ENCODE assay signal across 8 cellular contexts in genomic region chr12:93419388-93420034, GRCh38.
DNase-seq lines count a peak whose midpoint lies in the region; ATAC-seq and TF ChIP-seq lines count a peak whose summit lies in the region.

No MANE protein-coding gene starts in this region.

- DNase-seq in DND-41 (no peak), RWPE1 (ENCODE audit: low spot score) (peak; percentile 42), epithelial cell of esophagus (ENCODE audit: low read depth) (peak; percentile 58), nephron progenitor cell (no peak)

- H4K20me1 ChIP-seq in DND-41 (ENCODE audit: insufficient read depth, low read length): peaks cover 90% of the 10 kb centered on the region

- no peaks in the 10 kb centered on the region; the same call in 1 of the 2 replicates for H3K4me1 ChIP-seq in DND-41 (ENCODE audit: insufficient read depth, low read length)

- H3K9me3 Mint-ChIP-seq in nephron progenitor cell: no peaks in the 10 kb centered on the region

- no peak overlapping the region for H3K27ac Mint-ChIP-seq in nephron progenitor cell

- ATAC-seq in DND-41 (ENCODE audit: insufficient read depth, low read depth) (peak; percentile 84), HG03439 (IDR thresholded peaks at IDR 0.05; ENCODE audit: unreplicated experiment) (peak; percentile 41), GM19467 (IDR thresholded peaks at IDR 0.05; ENCODE audit: unreplicated experiment) (no peak), GM21360 (IDR thresholded peaks at IDR 0.05; ENCODE audit: unreplicated experiment) (no peak), GM19395 (IDR thresholded peaks at IDR 0.05; ENCODE audit: unreplicated experiment) (no peak)

- H3K4me2 ChIP-seq in DND-41 (ENCODE audit: insufficient read depth, low read length): no peak overlapping the region

- no peak overlapping the region for H2AFZ ChIP-seq in DND-41 (ENCODE audit: low read depth, low read length)

- peaks cover 100% of the 10 kb centered on the region for H3K79me2 ChIP-seq in DND-41 (ENCODE audit: insufficient read depth, low read length)

- peaks cover 30% of the 10 kb centered on the region for H3K4me1 Mint-ChIP-seq in nephron progenitor cell

- no peak overlapping the region for H3K27ac ChIP-seq in DND-41 (ENCODE audit: low read length)
- H3K27ac ChIP-seq in RWPE1: no peak overlapping the region

- CTCF ChIA-PET in RWPE1 (lab: Yijun Ruan, JAX): interaction anchor here (0.5 to 1.3 kb wide), 18 partner anchors 9 to 635 kb away, joined by 3 to 13 read pairs (median 4); no protein-coding TSS in a partner anchor

- no peak overlapping the region for H3K9ac ChIP-seq in DND-41 (ENCODE audit: low read depth, low read length)

- H3K4me3 ChIP-seq in DND-41 (ENCODE audit: low read depth in 1 of 2, low read length in 2 of 2): no peak overlapping the region
- no peak overlapping the region for H3K4me3 ChIP-seq in epithelial cell of esophagus (ENCODE audit: low read length)

- POLR2A ChIA-PET in RWPE1 (lab: Yijun Ruan, JAX; ENCODE audit: low non-redundant PET): no interaction called here

- no peaks in the 10 kb centered on the region for H3K27me3 ChIP-seq in DND-41 (ENCODE audit: insufficient read depth, low read length, poor library complexity)

- TF ChIP-seq CTCF in DND-41 (IDR thresholded peaks at IDR 0.05; ENCODE audit: borderline replicate concordance, extremely low read depth, low read length, poor library complexity, severe bottlenecking): peak; percentile 73
- peak; percentile 70 for TF ChIP-seq CTCF in RWPE1 (conservative IDR thresholded peaks at IDR 0.05; ENCODE audit: low read depth)
- peak; percentile 41 for TF ChIP-seq CTCF in epithelial cell of esophagus (IDR thresholded peaks at IDR 0.05; ENCODE audit: insufficient read depth, low read depth, low read length, missing control alignments)
- TF ChIP-seq CTCF in nephron progenitor cell (IDR thresholded peaks at IDR 0.05): peak; percentile 58

- peaks cover 4% of the 10 kb centered on the region for H3K27me3 Mint-ChIP-seq in nephron progenitor cell (ENCODE audit: low read depth, poor library complexity)

- peaks cover 5% of the 10 kb centered on the region; the same call in 1 of the 2 replicates for H3K36me3 ChIP-seq in DND-41 (ENCODE audit: insufficient read depth, low read length)

- no peaks in the 10 kb centered on the region for H3K9me3 ChIP-seq in DND-41 (ENCODE audit: insufficient read depth, low read length, severe bottlenecking)

- peaks cover 12% of the 10 kb centered on the region for H3K36me3 Mint-ChIP-seq in nephron progenitor cell (ENCODE audit: low read depth)

- H3K4me3 Mint-ChIP-seq in nephron progenitor cell: no peak overlapping the region

Comparison
In these comparisons a context has a peak if more than half of its experiments do, and no peak if none do; other contexts are left out.
1. ATAC-seq: peak in DND-41 (single experiment) and HG03439 (single experiment); none in GM19467 (single experiment), GM21360 (single experiment) and GM19395 (single experiment).
2. DNase-seq: peak in RWPE1 (single experiment) and epithelial cell of esophagus (single experiment); none in DND-41 (single experiment) and nephron progenitor cell (single experiment).
3. Peak in every context shown above with its lines, with median percentiles within 50 percentile points of each other: CTCF ChIP-seq.